Comparison of ENCODE assay signal across 17 cellular contexts in genomic region chr11:120354779-120355178, GRCh38. TPM values are rescaled to one million over a fixed set of nuclear protein-coding genes. Genes with fewer than 3 reads are reported as not detected.
"Had no signal": no experiment of that assay in that cellular context is flagged by ENCODE, and none has a peak within 500 bp of the region (broad histone marks: within the 10 kb centered on the region; RNA-seq: fewer than 3 reads in every experiment).

No MANE protein-coding gene starts in this region.

- H3K27me3 ChIP-seq: colonic mucosa, esophagus muscularis mucosa had no signal

- H3K4me1 Mint-ChIP-seq: activated naive CD4-positive, alpha-beta T cell treated with anti-CD3 and anti-CD28 coated beads, Interleukin-2, amount 10 ng/mL, durations not matched to agents 7 days and 5 days had no signal

- ATAC-seq: naive thymus-derived CD4-positive, alpha-beta T cell; stimulated activated naive CD8-positive, alpha-beta T cell treated with anti-CD3 and anti-CD28 coated beads, Interleukin-15, Interleukin-2, amounts not matched to agents 100 U/mL and 50 U/mL, for 24 hours had no signal

- H3K9ac ChIP-seq: parathyroid adenoma had no signal

- H3K27ac ChIP-seq: colonic mucosa, esophagus muscularis mucosa, parathyroid adenoma, VCaP had no signal

- H3K36me3 Mint-ChIP-seq: activated naive CD4-positive, alpha-beta T cell treated with anti-CD3 and anti-CD28 coated beads, Interleukin-2, amount 10 ng/mL, durations not matched to agents 7 days and 5 days had no signal

- H3K4me3 ChIP-seq: colonic mucosa, esophagus muscularis mucosa, skin epidermis had no signal

- DNase-seq: activated CD4-positive, alpha-beta T cell treated with anti-CD3 and anti-CD28 coated beads, Interleukin-2, amount 50 U/mL, for 48 hours; activated naive CD4-positive, alpha-beta T cell treated with anti-CD3 and anti-CD28 coated beads, Interleukin-2, amount 10 ng/mL, durations not matched to agents 7 days and 5 days; activated T-cell treated with anti-CD3 and anti-CD28 coated beads, Interleukin-2, amount 50 U/mL, for 24 hours; colonic mucosa; effector CD4-positive, alpha-beta T cell; foreskin fibroblast; glutamatergic neuron; kidney glomerular epithelial cell; naive thymus-derived CD4-positive, alpha-beta T cell; retina; stimulated activated naive CD8-positive, alpha-beta T cell treated with anti-CD3 and anti-CD28 coated beads, Interleukin-15, Interleukin-2, amounts not matched to agents 100 U/mL and 50 U/mL, for 24 hours; T-helper 1 cell had no signal

- H3K4me1 ChIP-seq: parathyroid adenoma had no signal

- H3K27ac Mint-ChIP-seq: activated naive CD4-positive, alpha-beta T cell treated with anti-CD3 and anti-CD28 coated beads, Interleukin-2, amount 10 ng/mL, durations not matched to agents 7 days and 5 days; activated T-cell treated with anti-CD3 and anti-CD28 coated beads, Interleukin-2, amount 50 U/mL, for 24 hours; naive thymus-derived CD4-positive, alpha-beta T cell had no signal

- H3K9me3 Mint-ChIP-seq: activated naive CD4-positive, alpha-beta T cell treated with anti-CD3 and anti-CD28 coated beads, Interleukin-2, amount 10 ng/mL, durations not matched to agents 7 days and 5 days; activated T-cell treated with anti-CD3 and anti-CD28 coated beads, Interleukin-2, amount 50 U/mL, for 24 hours had no signal

- H2AFZ ChIP-seq: parathyroid adenoma had no signal

- H3K9me3 ChIP-seq: colonic mucosa, esophagus muscularis mucosa had no signal

- H3K4me3 Mint-ChIP-seq: activated naive CD4-positive, alpha-beta T cell treated with anti-CD3 and anti-CD28 coated beads, Interleukin-2, amount 10 ng/mL, durations not matched to agents 7 days and 5 days; activated T-cell treated with anti-CD3 and anti-CD28 coated beads, Interleukin-2, amount 50 U/mL, for 24 hours; naive thymus-derived CD4-positive, alpha-beta T cell had no signal

- H3K36me3 ChIP-seq: colonic mucosa, esophagus muscularis mucosa had no signal

RNA-seq across cellular contexts. Expression of gene TLCD5, which starts 29.7 kb away (rescaled TPM):
- total RNA-seq: mononuclear cell had no signal
- polyA plus RNA-seq: naive thymus-derived CD4-positive, alpha-beta T cell had no signal
